10 cellular contexts compared by ENCODE assay signal in genomic region chr2:190582761-190583506, GRCh38. TPM values are rescaled to one million over a fixed set of nuclear protein-coding genes. Genes with fewer than 3 reads are reported as not detected.
DNase-seq lines count a peak whose midpoint lies in the region; ATAC-seq, FAIRE-seq and TF ChIP-seq lines count a peak whose summit lies in the region.
"Had no signal": no experiment of that assay in that cellular context is flagged by ENCODE, and none has a peak within 500 bp of the region (broad histone marks: within the 10 kb centered on the region; RNA-seq: fewer than 3 reads in every experiment).

No MANE protein-coding gene starts in this region.

- H3K36me3 Mint-ChIP-seq in effector memory CD8-positive, alpha-beta T cell (ENCODE audit: insufficient read depth): no peaks in the 10 kb centered on the region

- DNase-seq in inferior parietal cortex (ENCODE audit: extremely low spot score) (peak; percentile 51), 8988T (no peak), RCC 7860 (ENCODE audit: low spot score) (no peak), lower leg skin (ENCODE audit: low spot score in 2 of 2) (no peak)
- DNase-seq in effector memory CD8-positive, alpha-beta T cell: no peak
- DNase-seq: activated gamma-delta T cell treated with Interleukin-2 at 50 U/mL for 16 hours had no signal

- intact Hi-C loops in lower leg skin (cut with DNase I; ENCODE audit: low total_unique reads): no loop called here

- H3K27ac Mint-ChIP-seq in effector memory CD8-positive, alpha-beta T cell: no peak overlapping the region

- no peak for TF ChIP-seq CTCF in lower leg skin (IDR thresholded peaks at IDR 0.05)

- H3K4me3 ChIP-seq in lower leg skin (ENCODE audit: low read depth, poor library complexity, severe bottlenecking): no peak overlapping the region
- H3K4me3 ChIP-seq: lung had no signal

- H3K4me3 Mint-ChIP-seq in effector memory CD8-positive, alpha-beta T cell: no peak overlapping the region

- peak; percentile 82 for ATAC-seq in GM18502 (IDR thresholded peaks at IDR 0.05; ENCODE audit: poor library complexity, unreplicated experiment)
- peak; percentile 54 for ATAC-seq in GM21390 (IDR thresholded peaks at IDR 0.05; ENCODE audit: unreplicated experiment)
- peak; percentile 55 for ATAC-seq in HG03159 (IDR thresholded peaks at IDR 0.05; ENCODE audit: unreplicated experiment)
- ATAC-seq in effector memory CD8-positive, alpha-beta T cell (replicated peaks): no peak

- peaks cover 14 to 15% of the 10 kb centered on the region in 2 donors for H3K4me1 Mint-ChIP-seq in effector memory CD8-positive, alpha-beta T cell (ENCODE audit: low read depth in 2 of 2)

- 67% methylated on average over 6 of the region's 6 CpGs for WGBS in lower leg skin, 2 donors

- H3K9me3 Mint-ChIP-seq in effector memory CD8-positive, alpha-beta T cell: no peaks in the 10 kb centered on the region

- no peak for TF ChIP-seq POLR2A in lower leg skin (IDR thresholded peaks at IDR 0.05)

- H3K27me3 Mint-ChIP-seq in effector memory CD8-positive, alpha-beta T cell: no peaks in the 10 kb centered on the region

- FAIRE-seq in RCC 7860 (lab: Jason Lieb, UNC): no peak

RNA-seq across cellular contexts. Expression of gene NEMP2, which starts 48.4 kb away (rescaled TPM):
- total RNA-seq in lower leg skin: 1 to 10 TPM; 1.1 to 1.7 (median 1.6) TPM
